Comparison of ENCODE assay signal across 17 cellular contexts in genomic region chr18:36469471-36469870, GRCh38.
"Had no signal": no experiment of that assay in that cellular context is flagged by ENCODE, and none has a peak within 500 bp of the region (broad histone marks: within the 10 kb centered on the region; RNA-seq: fewer than 3 reads in every experiment).

No MANE protein-coding gene starts in this region.

- DNase-seq: activated CD4-positive, alpha-beta T cell treated with anti-CD3 and anti-CD28 coated beads, Interleukin-2, amount 50 U/mL, for 4 hours; activated effector memory CD4-positive, alpha-beta T cell treated with Interleukin-2 at 50 U/mL for 16 hours; activated T-cell treated with anti-CD3 and anti-CD28 coated beads, Interleukin-2, amount 50 U/mL, for 1 hour; amniotic stem cell; body of pancreas; cerebellar nuclear complex; dermis blood vessel endothelial cell; left colon; mammary epithelial cell; mucosa of descending colon; occipital lobe; sigmoid colon; stimulated activated CD4-positive, alpha-beta T cell treated with anti-CD3 and anti-CD28 coated beads, Interleukin-15, amount 100 ng/mL, for 24 hours; stomach; T-helper 2 cell had no signal

- ATAC-seq: activated naive CD4-positive, alpha-beta T cell treated with anti-CD3 and anti-CD28 coated beads, Interleukin-2, amount 50 U/mL, for 72 hours; body of pancreas; left colon; mucosa of descending colon; natural killer cell treated with Interleukin-12 subunit alpha and Interleukin-12 subunit beta and Interleukin-15 and Interleukin-18, amount 100 ng/mL, for 72 hours had no signal
